ENCODE assay signal across 19 cellular contexts in the genomic region with DNA sequence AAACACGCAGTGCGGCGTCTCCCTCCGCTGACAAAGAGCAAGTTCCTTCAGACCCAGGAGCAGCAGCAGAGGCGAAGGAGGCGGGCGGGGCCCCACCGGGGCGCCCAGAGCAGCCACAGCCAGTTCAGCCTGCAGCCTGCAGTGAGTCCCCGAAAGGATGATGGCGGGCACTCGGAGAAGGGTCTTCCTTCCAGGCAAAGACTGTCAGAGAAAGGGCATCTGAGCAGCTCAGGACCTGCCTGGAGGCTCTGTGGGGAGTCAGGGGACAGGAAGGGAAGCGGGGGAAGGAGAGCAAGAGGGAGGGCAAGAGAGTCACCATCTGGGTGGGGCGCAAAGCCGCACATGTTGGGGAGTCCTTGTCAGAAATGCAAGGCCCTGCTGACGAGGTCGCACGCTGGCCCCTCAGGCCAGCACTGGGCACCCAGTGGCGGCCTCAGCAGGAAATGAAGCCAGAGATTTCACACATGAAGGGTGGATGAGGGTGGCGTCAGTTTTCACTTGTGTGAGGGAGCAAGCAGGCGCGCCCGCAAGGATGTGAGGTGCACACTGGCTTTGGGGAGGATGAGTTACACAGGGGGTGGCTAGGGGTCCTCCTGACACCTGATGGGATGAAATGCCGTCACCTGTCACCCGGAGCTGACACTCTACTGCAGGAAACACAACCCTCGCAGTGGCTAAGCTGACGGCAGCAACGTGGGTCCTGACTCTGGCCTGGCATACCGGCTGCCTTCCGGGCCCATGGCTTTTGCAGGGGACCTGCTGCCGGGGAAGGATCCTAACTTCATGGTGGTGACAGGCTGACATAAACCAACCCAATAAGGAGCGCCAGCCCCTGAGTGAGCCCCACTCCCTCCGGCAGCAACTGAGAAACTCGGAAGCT. TPM values are rescaled to one million over a fixed set of nuclear protein-coding genes. Genes with fewer than 3 reads are reported as not detected.
"Had no signal": no experiment of that assay in that cellular context is flagged by ENCODE, and none has a peak within 500 bp of the region (broad histone marks: within the 10 kb centered on the region; RNA-seq: fewer than 3 reads in every experiment).

No MANE protein-coding gene starts in this region.

- H3K4me3 ChIP-seq: gastroesophageal sphincter, pancreas, stomach, thoracic aorta had no signal

- H3K9me3 Mint-ChIP-seq: activated naive CD4-positive, alpha-beta T cell treated with anti-CD3 and anti-CD28 coated beads, Interleukin-2, amount 50 U/mL, for 24 hours; activated T-cell treated with anti-CD3 and anti-CD28 coated beads, Interleukin-2, amount 50 U/mL, for 24 hours; nephron; T-helper 2 cell treated with Interferon-gamma antibody and Interleukin-4, amounts not matched to agents 5 μg/mL and 100 μg/mL, for 36 hours had no signal

- DNase-seq: activated CD4-positive, alpha-beta T cell treated with anti-CD3 and anti-CD28 coated beads, Interleukin-2, amount 50 U/mL, for 48 hours; activated CD8-positive, alpha-beta memory T cell treated with anti-CD3 and anti-CD28 coated beads, Interleukin-2, amount 10 ng/mL, durations not matched to agents 7 days and 5 days; activated effector memory CD4-positive, alpha-beta T cell treated with Interleukin-2 at 50 U/mL for 16 hours; activated T-cell treated with anti-CD3 and anti-CD28 coated beads, Interleukin-2, amount 50 U/mL, for 24 hours; amygdala; mammary epithelial cell; stimulated activated CD4-positive, alpha-beta T cell treated with anti-CD3 and anti-CD28 coated beads, Interleukin-15, amount 100 ng/mL, for 24 hours; stimulated activated CD4-positive, alpha-beta T cell treated with anti-CD3 and anti-CD28 coated beads, Interleukin-4, amount 100 ng/mL, for 4 hours; stomach; SW 1271 had no signal

- H3K4me3 Mint-ChIP-seq: activated CD8-positive, alpha-beta memory T cell treated with anti-CD3 and anti-CD28 coated beads, Interleukin-2, amount 10 ng/mL, durations not matched to agents 7 days and 5 days; activated naive CD4-positive, alpha-beta T cell treated with anti-CD3 and anti-CD28 coated beads, Interleukin-2, amount 50 U/mL, for 24 hours; activated T-cell treated with anti-CD3 and anti-CD28 coated beads, Interleukin-2, amount 50 U/mL, for 24 hours; nephron; T-helper 2 cell treated with Interferon-gamma antibody and Interleukin-4, amounts not matched to agents 5 μg/mL and 100 μg/mL, for 36 hours had no signal

- H3K27ac ChIP-seq: gastroesophageal sphincter, pancreas, stomach, thoracic aorta had no signal

- H3K27ac Mint-ChIP-seq: activated CD8-positive, alpha-beta memory T cell treated with anti-CD3 and anti-CD28 coated beads, Interleukin-2, amount 10 ng/mL, durations not matched to agents 7 days and 5 days; activated naive CD4-positive, alpha-beta T cell treated with anti-CD3 and anti-CD28 coated beads, Interleukin-2, amount 50 U/mL, for 24 hours; activated T-cell treated with anti-CD3 and anti-CD28 coated beads, Interleukin-2, amount 50 U/mL, for 24 hours; nephron; T-helper 2 cell treated with Interferon-gamma antibody and Interleukin-4, amounts not matched to agents 5 μg/mL and 100 μg/mL, for 36 hours had no signal

- H3K27me3 Mint-ChIP-seq: activated CD8-positive, alpha-beta memory T cell treated with anti-CD3 and anti-CD28 coated beads, Interleukin-2, amount 10 ng/mL, durations not matched to agents 7 days and 5 days; activated naive CD4-positive, alpha-beta T cell treated with anti-CD3 and anti-CD28 coated beads, Interleukin-2, amount 50 U/mL, for 24 hours; activated T-cell treated with anti-CD3 and anti-CD28 coated beads, Interleukin-2, amount 50 U/mL, for 24 hours had no signal

- FAIRE-seq: pancreas had no signal

- H3K27me3 ChIP-seq: gastroesophageal sphincter, pancreas, stomach had no signal

- H3K9me3 ChIP-seq: gastroesophageal sphincter, pancreas, stomach, thoracic aorta had no signal

- ATAC-seq: activated CD4-positive, CD25-positive, alpha-beta regulatory T cell treated with anti-CD3 and anti-CD28 coated beads, Interleukin-2, amount 50 U/mL, for 24 hours; activated CD8-positive, alpha-beta memory T cell treated with anti-CD3 and anti-CD28 coated beads, Interleukin-2, amount 10 ng/mL, durations not matched to agents 7 days and 5 days had no signal

RNA-seq across cellular contexts. Expression of a gene that starts 17.1 kb away (rescaled TPM):
- total RNA-seq: activated CD8-positive, alpha-beta memory T cell treated with anti-CD3 and anti-CD28 coated beads, Interleukin-2, amount 10 ng/mL, durations not matched to agents 7 days and 5 days; stomach; urinary bladder had no signal

RNA-seq across cellular contexts. Expression of a gene that starts 37.4 kb away (rescaled TPM):
- total RNA-seq: activated CD8-positive, alpha-beta memory T cell treated with anti-CD3 and anti-CD28 coated beads, Interleukin-2, amount 10 ng/mL, durations not matched to agents 7 days and 5 days; gastroesophageal sphincter; mammary epithelial cell; renal cortical epithelial cell; stomach; thoracic aorta; urinary bladder had no signal
- polyA plus RNA-seq: mammary epithelial cell, pancreas, stomach, urinary bladder had no signal
